ENCODE assay signal across 20 cellular contexts in genomic region chr5:1400936-1401335, GRCh38. TPM values are rescaled to one million over a fixed set of nuclear protein-coding genes. Genes with fewer than 3 reads are reported as not detected.
DNase-seq lines count a peak whose midpoint lies in the region; ATAC-seq and TF ChIP-seq lines count a peak whose summit lies in the region.
"Had no signal": no experiment of that assay in that cellular context is flagged by ENCODE, and none has a peak within 500 bp of the region (broad histone marks: within the 10 kb centered on the region; RNA-seq: fewer than 3 reads in every experiment).

No MANE protein-coding gene starts in this region.

- H3K27me3 Mint-ChIP-seq in CD14-positive monocyte (ENCODE audit: low read depth in 3 of 3), result peaks cover 17 to 22% (median 22%) of the 10 kb centered on the region in 3 donors

- no peak overlapping the region for H3K27ac ChIP-seq in left ventricle myocardium inferior (replicated peaks)
- no peak overlapping the region for H3K27ac ChIP-seq in right atrium auricular region
- no peak overlapping the region for H3K27ac ChIP-seq in right cardiac atrium (ENCODE audit: low read length)
- H3K27ac ChIP-seq in esophagus muscularis mucosa (replicated peaks in 1 of 4), result no peak overlapping the region
- H3K27ac ChIP-seq: GM23248 had no signal

- no peaks in the 10 kb centered on the region for H3K4me1 ChIP-seq in left ventricle myocardium inferior
- no peaks in the 10 kb centered on the region for H3K4me1 ChIP-seq in right atrium auricular region
- H3K4me1 ChIP-seq in right cardiac atrium (ENCODE audit: control insufficient read depth, insufficient read depth, low read length), result no peaks in the 10 kb centered on the region
- no peaks in the 10 kb centered on the region for H3K4me1 ChIP-seq in esophagus muscularis mucosa

- H3K36me3 Mint-ChIP-seq in CD14-positive monocyte, result no peaks in the 10 kb centered on the region
- H3K36me3 Mint-ChIP-seq in stimulated activated effector memory CD8-positive, alpha-beta T cell treated with anti-CD3 and anti-CD28 coated beads, Interleukin-12 subunit alpha, Interleukin-12 subunit beta, amount 100 ng/mL, for 72 hours, result no peaks in the 10 kb centered on the region
- H3K36me3 Mint-ChIP-seq: CD8-positive, alpha-beta T cell had no signal

- TF ChIP-seq CTCF in left ventricle myocardium inferior (IDR thresholded peaks at IDR 0.05; ENCODE audit: borderline replicate concordance) (no peak), right atrium auricular region (IDR thresholded peaks at IDR 0.05) (no peak), CD14-positive monocyte (IDR thresholded peaks at IDR 0.05) (no peak), esophagus muscularis mucosa (IDR thresholded peaks at IDR 0.05) (no peak)

- ATAC-seq in right cardiac atrium, result no peak
- peak; percentile 31 for ATAC-seq in stimulated activated effector memory CD8-positive, alpha-beta T cell treated with anti-CD3 and anti-CD28 coated beads, Interleukin-12 subunit alpha, Interleukin-12 subunit beta, amount 100 ng/mL, for 72 hours
- ATAC-seq: CD8-positive, alpha-beta T cell; GM12878 had no signal

- no peak overlapping the region for H3K4me3 ChIP-seq in left ventricle myocardium inferior
- no peak overlapping the region for H3K4me3 ChIP-seq in right atrium auricular region
- H3K4me3 ChIP-seq in right cardiac atrium (ENCODE audit: low read length), result no peak overlapping the region
- H3K4me3 ChIP-seq in esophagus muscularis mucosa, result no peak overlapping the region
- H3K4me3 ChIP-seq: GM12878, GM23248 had no signal

- H3K27me3 ChIP-seq in left ventricle myocardium inferior (ENCODE audit: low read depth), result peaks cover 86% of the 10 kb centered on the region
- H3K27me3 ChIP-seq in right atrium auricular region, result no peaks in the 10 kb centered on the region
- H3K27me3 ChIP-seq in right cardiac atrium (ENCODE audit: control insufficient read depth, insufficient read depth), result no peaks in the 10 kb centered on the region
- H3K27me3 ChIP-seq in esophagus muscularis mucosa, result peaks cover 0 to 52% (median 0%) of the 10 kb centered on the region in 4 donors

- H3K27ac Mint-ChIP-seq in CD14-positive monocyte, result no peak overlapping the region
- no peak overlapping the region for H3K27ac Mint-ChIP-seq in stimulated activated effector memory CD8-positive, alpha-beta T cell treated with anti-CD3 and anti-CD28 coated beads, Interleukin-12 subunit alpha, Interleukin-12 subunit beta, amount 100 ng/mL, for 72 hours
- H3K27ac Mint-ChIP-seq: CD8-positive, alpha-beta T cell had no signal

- peaks cover 15% of the 10 kb centered on the region for H3K9me3 ChIP-seq in left ventricle myocardium inferior (replicated peaks)
- peaks cover 0 to 5% of the 10 kb centered on the region in 2 donors for H3K9me3 ChIP-seq in right atrium auricular region
- no peaks in the 10 kb centered on the region for H3K9me3 ChIP-seq in right cardiac atrium (ENCODE audit: control insufficient read depth, low read length)
- H3K9me3 ChIP-seq in esophagus muscularis mucosa, result peaks cover 0 to 10% (median 3%) of the 10 kb centered on the region in 4 donors
- H3K9me3 ChIP-seq: BE2C had no signal

- no peaks in the 10 kb centered on the region for H3K36me3 ChIP-seq in left ventricle myocardium inferior
- no peaks in the 10 kb centered on the region for H3K36me3 ChIP-seq in right atrium auricular region
- no peaks in the 10 kb centered on the region for H3K36me3 ChIP-seq in esophagus muscularis mucosa
- H3K36me3 ChIP-seq: BE2C had no signal

- intact Hi-C loops in left ventricle myocardium inferior (cut with micrococcal nuclease), result no loop called here
- intact Hi-C loops in CD14-positive monocyte (cut with micrococcal nuclease), result no loop called here
- intact Hi-C loops in right cardiac atrium (cut with DNase I), result no loop called here
- intact Hi-C loops in esophagus muscularis mucosa (cut with DNase I), result no loop called here

- no peak for TF ChIP-seq POLR2A in esophagus muscularis mucosa (IDR thresholded peaks at IDR 0.05; ENCODE audit: low read depth)

- no peak overlapping the region for H3K4me3 Mint-ChIP-seq in CD14-positive monocyte
- no peak overlapping the region for H3K4me3 Mint-ChIP-seq in stimulated activated effector memory CD8-positive, alpha-beta T cell treated with anti-CD3 and anti-CD28 coated beads, Interleukin-12 subunit alpha, Interleukin-12 subunit beta, amount 100 ng/mL, for 72 hours
- H3K4me3 Mint-ChIP-seq: CD8-positive, alpha-beta T cell had no signal

- WGBS in right cardiac atrium, result 86% methylated on average over 12 of the region's 12 CpGs
- 86% methylated on average over 12 of the region's 12 CpGs for WGBS in esophagus muscularis mucosa

- TF ChIP-seq EP300 in esophagus muscularis mucosa (IDR thresholded peaks at IDR 0.05), result no peak

- DNase-seq in left ventricle myocardium inferior (peak; percentile 4), right atrium auricular region (ENCODE audit: low spot score) (no peak), CD14-positive monocyte (ENCODE audit: low spot score) (peak; percentile 22), right cardiac atrium (peak in 2 of 3 donors; percentile 5 to 38), A172 (ENCODE audit: low spot score) (no peak), esophagus muscularis mucosa (ENCODE audit: extremely low spot score) (no peak), middle frontal gyrus (ENCODE audit: extremely low spot score, low spot score) (no peak)
- DNase-seq in stimulated activated effector memory CD8-positive, alpha-beta T cell treated with anti-CD3 and anti-CD28 coated beads, Interleukin-12 subunit alpha, Interleukin-12 subunit beta, amount 100 ng/mL, for 72 hours (ENCODE audit: low spot score in 2 of 2), result no peak
- DNase-seq: ACHN; BE2C; CD8-positive, alpha-beta T cell; DMS 273 treated with DMSO at 0.1 percent for 48 hours; DMS53; DND-41; EL; GM23248; HCEC 1CT had no signal

- peaks cover 0 to 3% (median 1%) of the 10 kb centered on the region in 7 donors for H3K9me3 Mint-ChIP-seq in CD14-positive monocyte
- H3K9me3 Mint-ChIP-seq in stimulated activated effector memory CD8-positive, alpha-beta T cell treated with anti-CD3 and anti-CD28 coated beads, Interleukin-12 subunit alpha, Interleukin-12 subunit beta, amount 100 ng/mL, for 72 hours, result peaks cover 8% of the 10 kb centered on the region

- H3K4me1 Mint-ChIP-seq in CD14-positive monocyte, result no peaks in the 10 kb centered on the region
- no peaks in the 10 kb centered on the region for H3K4me1 Mint-ChIP-seq in stimulated activated effector memory CD8-positive, alpha-beta T cell treated with anti-CD3 and anti-CD28 coated beads, Interleukin-12 subunit alpha, Interleukin-12 subunit beta, amount 100 ng/mL, for 72 hours

RNA-seq across cellular contexts. Expression of gene SLC6A3, which starts 44.3 kb away (rescaled TPM):
- total RNA-seq in left ventricle myocardium inferior, result not detected
- total RNA-seq in right atrium auricular region, result under 1 TPM in 1 of 2 donors, not detected in 1; 0.16 TPM
- not detected for polyA plus RNA-seq in CD14-positive monocyte
- total RNA-seq in right cardiac atrium, result not detected
- not detected for polyA plus RNA-seq in right cardiac atrium
- not detected in 2 replicates for total RNA-seq in A172 (2014; rRNA removed; shearing (Covaris generic))
- total RNA-seq in esophagus muscularis mucosa, result under 1 TPM in 1 of 4 donors, not detected in 3; 0.06 TPM
- total RNA-seq: CD8-positive, alpha-beta T cell; G401; GM12878; GM23248; HT-29 had no signal
- polyA plus RNA-seq: GM23248 had no signal

RNA-seq across cellular contexts. Expression of gene CLPTM1L, which starts 56.0 kb away (rescaled TPM):
- total RNA-seq in left ventricle myocardium inferior (34.2 TPM), right atrium auricular region (10 to 100 TPM; 56.6 to 85.4 TPM), right cardiac atrium (10 to 100 TPM; 43.9 to 62.7 (median 50.0) TPM), esophagus muscularis mucosa (100 to 1,000 TPM in 3 of 4 donors, 10 to 100 TPM in 1; 96.9 to 139 (median 126) TPM)
- polyA plus RNA-seq in CD14-positive monocyte (10 to 100 TPM; 14.1 to 35.0 TPM), right cardiac atrium (44.0 TPM)
- 271 and 287 TPM in 2 replicates for total RNA-seq in A172 (2014; rRNA removed; shearing (Covaris generic))

Comparison
In these comparisons a context has a peak if more than half of its experiments do, and no peak if none do; other contexts are left out.
1. DNase-seq: peak in left ventricle myocardium inferior (single experiment), CD14-positive monocyte (single experiment) and right cardiac atrium (2 of 3); none in right atrium auricular region (single experiment), stimulated activated effector memory CD8-positive, alpha-beta T cell treated with anti-CD3 and anti-CD28 coated beads, Interleukin-12 subunit alpha, Interleukin-12 subunit beta, amount 100 ng/mL, for 72 hours (0 of 2), A172 (single experiment), esophagus muscularis mucosa (single experiment) and middle frontal gyrus (single experiment).